Comparison of ENCODE assay signal across 8 cellular contexts in the genomic region with DNA sequence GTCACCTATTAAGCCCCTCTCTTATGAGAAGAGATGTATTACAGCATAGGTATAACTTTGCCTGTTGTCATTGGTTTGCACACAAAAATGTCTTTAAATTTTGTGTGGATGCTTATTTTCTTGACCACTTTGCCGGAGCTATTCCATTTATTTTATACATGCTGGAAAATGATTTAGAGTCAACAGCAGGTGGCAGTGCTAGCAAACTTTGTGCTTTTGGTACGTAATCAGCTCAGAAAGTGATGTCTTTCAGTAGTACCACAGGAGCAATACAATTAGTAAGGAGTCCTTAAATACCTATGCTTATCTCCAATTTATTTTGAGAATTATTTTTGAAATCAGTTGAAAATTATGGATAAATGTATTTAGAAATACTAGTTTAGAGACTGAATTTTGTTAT.
A peak's percentile ranks its signal among the peaks of the same experiment; 100 is the strongest.
DNase-seq lines count a peak whose midpoint lies in the region; ATAC-seq and TF ChIP-seq lines count a peak whose summit lies in the region.

No MANE protein-coding gene starts in this region.

- H3K27me3 Mint-ChIP-seq in nephron progenitor cell (ENCODE audit: low read depth, poor library complexity), result no peaks in the 10 kb centered on the region

- TF ChIP-seq CTCF in nephron progenitor cell (IDR thresholded peaks at IDR 0.05), result peak; percentile 49

- no peaks in the 10 kb centered on the region for H3K36me3 Mint-ChIP-seq in nephron progenitor cell (ENCODE audit: low read depth)

- H3K4me1 Mint-ChIP-seq in nephron progenitor cell, result no peaks in the 10 kb centered on the region

- H3K4me3 Mint-ChIP-seq in nephron progenitor cell, result no peak overlapping the region

- DNase-seq in NCI-H2171 treated with DMSO at 0.1 percent for 48 hours (lab: John Stamatoyannopoulos, UW) (peak; percentile 13), NCI-H2171 (lab: John Stamatoyannopoulos, UW) (no peak), NCI-H748 treated with DMSO at 0.1 percent for 48 hours (lab: John Stamatoyannopoulos, UW) (peak; percentile 72), dedifferentiated amniotic fluid mesenchymal stem cell (ENCODE audit: extremely low spot score) (peak; percentile 45), nephron progenitor cell (peak; percentile 41)

- no peaks in the 10 kb centered on the region for H3K9me3 Mint-ChIP-seq in nephron progenitor cell

- no peak overlapping the region for H3K27ac Mint-ChIP-seq in nephron progenitor cell

- peak; percentile 64 for ATAC-seq in HG03159 (IDR thresholded peaks at IDR 0.05; ENCODE audit: unreplicated experiment)
- no peak for ATAC-seq in GM21717 (IDR thresholded peaks at IDR 0.05; ENCODE audit: unreplicated experiment)
- ATAC-seq in GM21367 (IDR thresholded peaks at IDR 0.05; ENCODE audit: unreplicated experiment), result no peak
